26 cellular contexts compared by ENCODE assay signal in genomic region chr9:96082516-96083232, GRCh38.
"Had no signal": no experiment of that assay in that cellular context is flagged by ENCODE, and none has a peak within 500 bp of the region (broad histone marks: within the 10 kb centered on the region; RNA-seq: fewer than 3 reads in every experiment).

No MANE protein-coding gene starts in this region.

- H3K4me3 ChIP-seq: ascending aorta, cardiac muscle cell, colonic mucosa, dorsolateral prefrontal cortex, gastrocnemius medialis, right atrium auricular region, tibial nerve had no signal

- DNase-seq: activated CD4-positive, alpha-beta T cell treated with anti-CD3 and anti-CD28 coated beads for 48 hours; activated CD4-positive, alpha-beta T cell treated with anti-CD3 and anti-CD28 coated beads, Interleukin-2, amount 50 U/mL, for 48 hours; activated naive CD4-positive, alpha-beta T cell treated with Interleukin-2 at 50 U/mL for 16 hours; activated naive CD8-positive, alpha-beta T cell treated with anti-CD3 and anti-CD28 coated beads, Interleukin-2, amount 10 ng/mL, durations not matched to agents 7 days and 5 days; activated T-cell treated with anti-CD3 and anti-CD28 coated beads, Interleukin-2, amount 50 U/mL, for 48 hours; cerebellar nuclear complex; colonic mucosa; dorsolateral prefrontal cortex; effector memory CD4-positive, alpha-beta T cell; erythroblast; gastrocnemius medialis; hippocampal formation; left cardiac atrium; mammary epithelial cell; naive B cell; occipital lobe; stimulated activated CD4-positive, alpha-beta T cell treated with anti-CD3 and anti-CD28 coated beads, Interleukin-15, amount 100 ng/mL, for 24 hours; stimulated activated CD4-positive, alpha-beta T cell treated with anti-CD3 and anti-CD28 coated beads, Interleukin-2, amount 100 ng/mL, for 24 hours; stimulated activated naive B cell treated with anti-CD40 and anti-IgM and Interleukin-4, amounts not matched to agents 10 μg/mL and 1 μg/mL and 100 μg/mL, for 72 hours; T-helper 1 cell had no signal

- H3K36me3 ChIP-seq: ascending aorta, cardiac muscle cell, colonic mucosa, gastrocnemius medialis, right atrium auricular region, tibial nerve had no signal

- H3K27me3 ChIP-seq: ascending aorta, cardiac muscle cell, colonic mucosa, dorsolateral prefrontal cortex, right atrium auricular region, tibial nerve had no signal

- ATAC-seq: activated CD4-positive, CD25-positive, alpha-beta regulatory T cell treated with anti-CD3 and anti-CD28 coated beads, Interleukin-2, amount 50 U/mL, for 24 hours; gastrocnemius medialis; left cardiac atrium; stimulated activated naive B cell treated with anti-CD40 and anti-IgM and Interleukin-4, amounts not matched to agents 10 μg/mL and 1 μg/mL and 100 μg/mL, for 72 hours had no signal

- H3K4me1 ChIP-seq: ascending aorta, gastrocnemius medialis, parathyroid adenoma, right atrium auricular region, tibial nerve had no signal

- H3K27ac ChIP-seq: ascending aorta, cardiac muscle cell, colonic mucosa, dorsolateral prefrontal cortex, gastrocnemius medialis, parathyroid adenoma, right atrium auricular region, tibial nerve had no signal

- H3K9me3 ChIP-seq: ascending aorta, colonic mucosa, gastrocnemius medialis, right atrium auricular region, tibial nerve had no signal
